ENCODE assay signal across 11 cellular contexts in the genomic region with DNA sequence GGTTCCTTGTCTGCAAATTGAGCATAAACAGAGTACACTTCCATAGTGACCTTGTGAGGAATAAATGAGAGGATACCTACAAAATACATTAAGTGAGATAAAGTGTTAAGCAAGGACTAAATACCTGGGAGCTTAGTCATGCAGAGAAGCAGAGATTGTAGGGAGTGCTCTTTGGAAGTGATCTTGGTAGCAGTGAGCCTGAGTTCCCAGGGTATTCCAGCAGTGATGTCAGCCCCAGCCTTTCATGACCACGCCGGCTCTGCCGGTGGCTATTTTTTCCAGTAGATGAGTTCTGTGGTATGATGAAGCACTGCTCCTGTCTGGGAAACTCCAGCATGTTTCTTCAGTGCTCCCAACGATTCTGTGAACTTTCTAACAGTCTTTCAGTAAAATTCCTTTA.
A peak's percentile ranks its signal among the peaks of the same experiment; 100 is the strongest.
DNase-seq lines count a peak whose midpoint lies in the region; ATAC-seq, FAIRE-seq and TF ChIP-seq lines count a peak whose summit lies in the region.
"Had no signal": no experiment of that assay in that cellular context is flagged by ENCODE, and none has a peak within 500 bp of the region (broad histone marks: within the 10 kb centered on the region; RNA-seq: fewer than 3 reads in every experiment).

No MANE protein-coding gene starts in this region.

- intact Hi-C loops in left ventricle myocardium superior (cut with micrococcal nuclease): no loop called here

- FAIRE-seq in H54 (lab: Jason Lieb, UNC): peak; percentile 20
- FAIRE-seq: D721Med had no signal

- ATAC-seq in left ventricle myocardium superior (peak; percentile 97), GM18502 (IDR thresholded peaks at IDR 0.05; ENCODE audit: poor library complexity, unreplicated experiment) (no peak), GM19397 (IDR thresholded peaks at IDR 0.05; ENCODE audit: unreplicated experiment) (no peak), HG03378 (IDR thresholded peaks at IDR 0.05; ENCODE audit: unreplicated experiment) (no peak)

- peak; percentile 17 for DNase-seq in H54 (ENCODE audit: insufficient read length, low spot score)
- DNase-seq in amniotic epithelial cell (ENCODE audit: low read depth): peak; percentile 70
- peak; percentile 60 for DNase-seq in left ventricle myocardium superior
- DNase-seq in retina: peak; percentile 65
- DNase-seq in NCI-H1105 (lab: John Stamatoyannopoulos, UW): no peak
- DNase-seq: NCI-H1930, uterus had no signal

- TF ChIP-seq POLR2A in H54 (IDR thresholded peaks at IDR 0.05; ENCODE audit: low read depth, low read length): no peak
